21 cellular contexts compared by ENCODE assay signal in the genomic region with DNA sequence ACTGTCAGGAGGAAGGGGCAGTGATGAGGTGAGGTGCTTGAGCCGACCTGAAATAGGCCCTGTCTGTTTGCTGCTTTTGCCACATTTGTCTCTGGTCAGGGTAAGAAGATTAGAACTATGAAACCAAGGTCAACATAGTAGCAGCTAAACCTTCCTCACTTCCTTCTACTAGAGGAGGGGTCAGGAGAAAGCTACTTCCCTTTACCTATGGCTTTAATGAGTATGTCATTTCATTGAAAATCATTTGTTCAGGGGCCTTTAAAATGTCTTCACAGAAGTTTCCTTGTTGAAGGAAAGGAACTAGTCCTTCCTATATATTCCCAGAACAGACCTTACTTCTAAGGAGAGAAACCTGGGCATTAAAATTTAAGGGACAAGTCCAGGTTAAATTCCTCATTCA. TPM values are rescaled to one million over a fixed set of nuclear protein-coding genes. Genes with fewer than 3 reads are reported as not detected.
"Had no signal": no experiment of that assay in that cellular context is flagged by ENCODE, and none has a peak within 500 bp of the region (broad histone marks: within the 10 kb centered on the region; RNA-seq: fewer than 3 reads in every experiment).

No MANE protein-coding gene starts in this region.

- DNase-seq: activated CD4-positive, alpha-beta T cell treated with anti-CD3 and anti-CD28 coated beads, Interleukin-2, amount 10 ng/mL, durations not matched to agents 24 days and 14 days; activated CD4-positive, CD25-positive, alpha-beta regulatory T cell; activated CD8-positive, alpha-beta memory T cell treated with anti-CD3 and anti-CD28 coated beads, Interleukin-2, amount 50 U/mL, for 4 hours; activated CD8-positive, alpha-beta T cell treated with anti-CD3 and anti-CD28 coated beads, Interleukin-2, amount 10 ng/mL, durations not matched to agents 7 days and 5 days; activated gamma-delta T cell treated with Interleukin-2 at 50 U/mL for 16 hours; amniotic stem cell; body of pancreas; cortex of kidney; effector CD8-positive, alpha-beta T cell; gastrocnemius medialis; heart left ventricle; left cardiac atrium; lower lobe of right lung; midbrain; naive B cell; right cardiac atrium; T-helper 2 cell; upper lobe of right lung had no signal

- H3K4me3 ChIP-seq: body of pancreas, gastrocnemius medialis, heart left ventricle, lower lobe of right lung, suprapubic skin, upper lobe of right lung had no signal

- H3K9me3 ChIP-seq: body of pancreas, gastrocnemius medialis, heart left ventricle, lower lobe of right lung, neutrophil, suprapubic skin, upper lobe of right lung had no signal

- H3K4me1 ChIP-seq: suprapubic skin, upper lobe of right lung had no signal

- H3K27me3 ChIP-seq: body of pancreas, gastrocnemius medialis, heart left ventricle, neutrophil, suprapubic skin, upper lobe of right lung had no signal

- H3K27ac ChIP-seq: body of pancreas, heart left ventricle, lower lobe of right lung, neutrophil, suprapubic skin, upper lobe of right lung had no signal

- H3K36me3 ChIP-seq: gastrocnemius medialis, heart left ventricle, lower lobe of right lung, neutrophil, suprapubic skin, upper lobe of right lung had no signal

RNA-seq across cellular contexts. Expression of a gene that starts 19.0 kb away (rescaled TPM):
- total RNA-seq: activated CD4-positive, alpha-beta T cell treated with anti-CD3 and anti-CD28 coated beads, Interleukin-2, amount 10 ng/mL, durations not matched to agents 24 days and 14 days; activated CD8-positive, alpha-beta T cell treated with anti-CD3 and anti-CD28 coated beads, Interleukin-2, amount 10 ng/mL, durations not matched to agents 7 days and 5 days; body of pancreas; epithelial cell of proximal tubule; left cardiac atrium; lower lobe of right lung; upper lobe of right lung had no signal
- polyA plus RNA-seq: heart left ventricle, right cardiac atrium had no signal
